27 cellular contexts compared by ENCODE assay signal in genomic region chr2:190137561-190137960, GRCh38.
DNase-seq lines count a peak whose midpoint lies in the region; ATAC-seq, FAIRE-seq and TF ChIP-seq lines count a peak whose summit lies in the region.
"Had no signal": no experiment of that assay in that cellular context is flagged by ENCODE, and none has a peak within 500 bp of the region (broad histone marks: within the 10 kb centered on the region; RNA-seq: fewer than 3 reads in every experiment).

No MANE protein-coding gene starts in this region.

- no peak for ATAC-seq in GM21367 (IDR thresholded peaks at IDR 0.05; ENCODE audit: unreplicated experiment)
- ATAC-seq: activated T-cell treated with anti-CD3 and anti-CD28 coated beads, Interleukin-2, amount 50 U/mL, for 4 hours; esophagus mucosa had no signal

- H3K79me2 ChIP-seq in OCI-LY7 (ENCODE audit: insufficient read depth, low read depth, low read length), result no peaks in the 10 kb centered on the region
- H3K79me2 ChIP-seq: parathyroid adenoma had no signal

- H3K27me3 ChIP-seq in suprapubic skin, result no peaks in the 10 kb centered on the region
- H3K27me3 ChIP-seq: BLaER1 treated with 17β-estradiol and CSF1 and Interleukin-3, amounts not matched to agents 10 nM and 100 nM; neural progenitor cell; transverse colon had no signal

- BruUV-seq in OCI-LY7 (replicated peaks; lab: Mats Ljungman, UMichigan), result no TSS peak

- FAIRE-seq in GM19239 (lab: Jason Lieb, UNC), result peak; percentile 21
- FAIRE-seq: G401.6, H1 had no signal

- DNase-seq in AG10803 (ENCODE audit: low read depth), result peak; percentile 64
- DNase-seq in GM19239 (ENCODE audit: insufficient read length, low spot score), result no peak
- peak; percentile 24 for DNase-seq in fibroblast of gingiva (ENCODE audit: low read depth)
- DNase-seq in myocyte (ENCODE audit: low read depth), result peak; percentile 57
- no peak for DNase-seq in central memory CD4-positive, alpha-beta T cell
- DNase-seq in OCI-LY7 (ENCODE audit: low spot score), result no peak
- DNase-seq in suprapubic skin (ENCODE audit: low spot score in 2 of 2), result no peak
- DNase-seq: activated B cell treated with CpG ODN at 0.5 μM for 24 hours; activated CD4-positive, alpha-beta T cell treated with anti-CD3 and anti-CD28 coated beads, Interleukin-2, amount 50 U/mL, for 1 hour; activated gamma-delta T cell treated with Interleukin-2 at 50 U/mL for 16 hours; activated T-cell treated with anti-CD3 and anti-CD28 coated beads, Interleukin-2, amount 50 U/mL, for 4 hours; COR-L47; NCI-H1092; NCI-H1694 treated with DMSO at 0.1 percent for 48 hours; NCI-H446 treated with DMSO at 0.1 percent for 48 hours; NCI-H774; RPMI8226; stimulated activated CD4-positive, alpha-beta T cell treated with anti-CD3 and anti-CD28 coated beads, Interleukin-2, amount 100 ng/mL, for 48 hours; transverse colon had no signal

- CTCF ChIA-PET in OCI-LY7 (lab: Charles Lee; ENCODE audit: unreplicated experiment), result no interaction called here

- no peaks in the 10 kb centered on the region for H4K20me1 ChIP-seq in OCI-LY7 (ENCODE audit: insufficient read depth, low read length)
- H4K20me1 ChIP-seq: BLaER1 treated with 17β-estradiol and CSF1 and Interleukin-3, amounts not matched to agents 10 nM and 100 nM had no signal

- TF ChIP-seq POLR2A in suprapubic skin (IDR thresholded peaks at IDR 0.05), result no peak

- no peak overlapping the region for H3K4me2 ChIP-seq in OCI-LY7 (ENCODE audit: low read length)
- H3K4me2 ChIP-seq: BLaER1 treated with 17β-estradiol and CSF1 and Interleukin-3, amounts not matched to agents 10 nM and 100 nM; neural progenitor cell had no signal

- no peaks in the 10 kb centered on the region for H3K9me2 ChIP-seq in OCI-LY7 (ENCODE audit: insufficient read depth, low read length)

- H3K4me3 ChIP-seq in AG10803 (ENCODE audit: low read length) (no peak overlapping the region), OCI-LY7 (ENCODE audit: low read depth, low read length, poor library complexity, severe bottlenecking) (no peak overlapping the region), suprapubic skin (no peak overlapping the region)
- H3K4me3 ChIP-seq: BLaER1 treated with 17β-estradiol and CSF1 and Interleukin-3, amounts not matched to agents 10 nM and 100 nM; neural progenitor cell; SK-N-MC; transverse colon had no signal

- POLR2A ChIA-PET in OCI-LY7 (lab: Charles Lee), result interaction anchor here (3.1 kb wide), 1 partner anchor 11 kb away, joined by 13 read pairs; no protein-coding TSS in a partner anchor

- no peak overlapping the region for H2AFZ ChIP-seq in OCI-LY7 (ENCODE audit: low read length)
- H2AFZ ChIP-seq: neural progenitor cell, parathyroid adenoma had no signal

- TF ChIP-seq EP300 in suprapubic skin (IDR thresholded peaks at IDR 0.05), result no peak

- no peaks in the 10 kb centered on the region for H3K36me3 ChIP-seq in OCI-LY7 (ENCODE audit: insufficient read depth, low read length)
- no peaks in the 10 kb centered on the region for H3K36me3 ChIP-seq in suprapubic skin
- H3K36me3 ChIP-seq: BLaER1 treated with 17β-estradiol and CSF1 and Interleukin-3, amounts not matched to agents 10 nM and 100 nM; neural progenitor cell; transverse colon had no signal

- TF ChIP-seq CTCF in AG10803 (conservative IDR thresholded peaks at IDR 0.05; ENCODE audit: low read length) (no peak), OCI-LY7 (conservative IDR thresholded peaks at IDR 0.05; ENCODE audit: low read length) (no peak), suprapubic skin (IDR thresholded peaks at IDR 0.05) (no peak)

- no peak overlapping the region for H3K27ac ChIP-seq in OCI-LY7 (ENCODE audit: low read depth, low read length, poor library complexity, severe bottlenecking)
- H3K27ac ChIP-seq in suprapubic skin, result no peak overlapping the region
- H3K27ac ChIP-seq: BLaER1 treated with 17β-estradiol and CSF1 and Interleukin-3, amounts not matched to agents 10 nM and 100 nM; neural progenitor cell; parathyroid adenoma; SK-N-MC had no signal

- H3K9me3 ChIP-seq in OCI-LY7 (ENCODE audit: low read length) (no peaks in the 10 kb centered on the region), suprapubic skin (no peaks in the 10 kb centered on the region)

- 73% methylated on average over 2 of the region's 2 CpGs for WGBS in suprapubic skin

- intact Hi-C loops in OCI-LY7 (cut with micrococcal nuclease; ENCODE audit: unreplicated experiment), result no loop called here

- no peaks in the 10 kb centered on the region for H3K4me1 ChIP-seq in OCI-LY7 (ENCODE audit: insufficient read depth, low read length, poor library complexity, severe bottlenecking)
- H3K4me1 ChIP-seq in suprapubic skin, result no peaks in the 10 kb centered on the region
- H3K4me1 ChIP-seq: BLaER1 treated with 17β-estradiol and CSF1 and Interleukin-3, amounts not matched to agents 10 nM and 100 nM; neural progenitor cell; parathyroid adenoma had no signal

Comparison
In these comparisons a context has a peak if more than half of its experiments do, and no peak if none do; other contexts are left out.
1. DNase-seq: peak in AG10803 (single experiment), fibroblast of gingiva (single experiment) and myocyte (single experiment); none in GM19239 (single experiment), central memory CD4-positive, alpha-beta T cell (single experiment), OCI-LY7 (single experiment) and suprapubic skin (0 of 2).